Comparison of ENCODE assay signal across 8 cellular contexts in genomic region chr2:86195055-86195807, GRCh38. TPM values are rescaled to one million over a fixed set of nuclear protein-coding genes. Genes with fewer than 3 reads are reported as not detected.
DNase-seq lines count a peak whose midpoint lies in the region; ATAC-seq, FAIRE-seq and TF ChIP-seq lines count a peak whose summit lies in the region.

IMMT (minus strand) TSS chr2:86195462; CDS start chr2:86195382, 80 bp downstream.

- TF ChIP-seq CTCF in WI38 (IDR thresholded peaks at IDR 0.05; ENCODE audit: low read depth, low read length) (no peak), bronchial epithelial cell (IDR thresholded peaks at IDR 0.05; ENCODE audit: insufficient read depth, low read length, severe bottlenecking) (no peak)

- peak within 1 kb of the TSS; percentile 85 for H2AFZ ChIP-seq in ACC112 (ENCODE audit: low read length, unreplicated experiment)

- H3K27ac ChIP-seq in ACC112 (ENCODE audit: low read depth, low read length), result peak within 1 kb of the TSS; percentile 95

- no peaks in the 10 kb centered on the region for H3K27me3 ChIP-seq in ACC112 (ENCODE audit: insufficient read depth, low read length)
- no peaks in the 10 kb centered on the region for H3K27me3 ChIP-seq in bronchial epithelial cell (ENCODE audit: control insufficient read depth, insufficient read depth, low read length)

- H3K36me3 ChIP-seq in ACC112 (ENCODE audit: insufficient read depth, low read length) (0 out of 2 replicates have a peak, but pooled peaks cover 2% of the 10 kb centered on the region), bronchial epithelial cell (ENCODE audit: control insufficient read depth, insufficient read depth, low read length) (peaks cover 1% of the 10 kb centered on the region)

- H3K4me3 ChIP-seq in ACC112 (ENCODE audit: low read depth, low read length) (peak within 1 kb of the TSS; percentile 86), WI38 (ENCODE audit: low read depth, low read length) (peak within 1 kb of the TSS; percentile 93), bronchial epithelial cell (ENCODE audit: low read depth, low read length) (peak within 1 kb of the TSS; percentile 83)

- ATAC-seq in GM18870 (IDR thresholded peaks at IDR 0.05; ENCODE audit: unreplicated experiment), result peak; percentile 73
- peak; percentile 80 for ATAC-seq in HG03135 (IDR thresholded peaks at IDR 0.05; ENCODE audit: unreplicated experiment)

- H3K4me1 ChIP-seq in ACC112 (ENCODE audit: control insufficient read depth, insufficient read depth, low read length, unreplicated experiment), result peaks cover 5% of the 10 kb centered on the region

- H3K79me2 ChIP-seq in ACC112 (ENCODE audit: control insufficient read depth, insufficient read depth, low read length, unreplicated experiment), result peaks cover 52% of the 10 kb centered on the region

- DNase-seq in NCI-H2196 treated with DMSO at 0.1 percent for 48 hours (lab: John Stamatoyannopoulos, UW; ENCODE audit: unreplicated experiment), result peak; percentile 74
- DNase-seq in bronchial epithelial cell (ENCODE audit: low read depth), result peak; percentile 88
- DNase-seq in iPS-NIHi7 (ENCODE audit: extremely low spot score), result peak; percentile 94
- DNase-seq in smooth muscle cell of the brain vasculature (ENCODE audit: low read depth, low spot score), result peak; percentile 89

- FAIRE-seq in bronchial epithelial cell (lab: Jason Lieb, UNC), result no peak

RNA-seq across cellular contexts. Expression of gene IMMT, which starts in this region (rescaled TPM):
- total RNA-seq in bronchial epithelial cell, result 32.4 and 43.5 TPM in 2 replicates

Comparison
In these comparisons a context has a peak if more than half of its experiments do, and no peak if none do; other contexts are left out.
1. Peak in every context shown above with its lines: DNase-seq, ATAC-seq, H3K4me3 ChIP-seq and H3K27ac ChIP-seq.